In genomic region chr2:216160786-216161185, GRCh38 we compare ENCODE assay signal across 23 cellular contexts.
"Had no signal": no experiment of that assay in that cellular context is flagged by ENCODE, and none has a peak within 500 bp of the region (broad histone marks: within the 10 kb centered on the region; RNA-seq: fewer than 3 reads in every experiment).

No MANE protein-coding gene starts in this region.

- H3K4me3 Mint-ChIP-seq: immature natural killer cell; mesothelial cell of epicardium; naive B cell; natural killer cell; nephron progenitor cell; neural progenitor cell; stimulated activated memory B cell treated with anti-CD40 and anti-IgM and Interleukin-4, amounts not matched to agents 10 μg/mL and 1 μg/mL and 100 μg/mL, for 72 hours; stimulated activated naive CD8-positive, alpha-beta T cell treated with anti-CD3 and anti-CD28 coated beads, Interleukin-15, amount 100 ng/mL, for 72 hours; type B pancreatic cell had no signal

- ATAC-seq: natural killer cell; psoas muscle; right lobe of liver; stimulated activated memory B cell treated with anti-CD40 and anti-IgM and Interleukin-4, amounts not matched to agents 10 μg/mL and 1 μg/mL and 100 μg/mL, for 72 hours; stimulated activated naive CD8-positive, alpha-beta T cell treated with anti-CD3 and anti-CD28 coated beads, Interleukin-15, amount 100 ng/mL, for 72 hours had no signal

- H3K27ac Mint-ChIP-seq: mesothelial cell of epicardium; nephron progenitor cell; neural progenitor cell; stimulated activated memory B cell treated with anti-CD40 and anti-IgM and Interleukin-4, amounts not matched to agents 10 μg/mL and 1 μg/mL and 100 μg/mL, for 72 hours; type B pancreatic cell had no signal

- H3K27me3 Mint-ChIP-seq: naive B cell; stimulated activated memory B cell treated with anti-CD40 and anti-IgM and Interleukin-4, amounts not matched to agents 10 μg/mL and 1 μg/mL and 100 μg/mL, for 72 hours; stimulated activated naive CD8-positive, alpha-beta T cell treated with anti-CD3 and anti-CD28 coated beads, Interleukin-15, amount 100 ng/mL, for 72 hours; type B pancreatic cell had no signal

- DNase-seq: hypothalamus; immature natural killer cell; islet precursor cell; left ventricle myocardium inferior; mesendoderm; naive B cell; natural killer cell; nephron progenitor cell; occipital lobe; psoas muscle; right lobe of liver; stimulated activated CD4-positive, alpha-beta T cell treated with anti-CD3 and anti-CD28 coated beads, Interleukin-1b, Interleukin-23, amount 100 ng/mL, for 48 hours; stimulated activated CD4-positive, alpha-beta T cell treated with anti-CD3 and anti-CD28 coated beads, Interleukin-2, amount 100 ng/mL, for 48 hours; stimulated activated CD4-positive, alpha-beta T cell treated with anti-CD3 and anti-CD28 coated beads, Interleukin-4, amount 100 ng/mL, for 4 hours; stimulated activated CD8-positive, alpha-beta memory T cell treated with anti-CD3 and anti-CD28 coated beads, Interleukin-4, amount 100 ng/mL, for 48 hours; stimulated activated naive CD4-positive, alpha-beta T cell treated with Interleukin-2 at 50 U/mL for 16 hours; stimulated activated naive CD8-positive, alpha-beta T cell treated with anti-CD3 and anti-CD28 coated beads, Interleukin-15, amount 100 ng/mL, for 72 hours; substantia nigra; uterus had no signal

- H3K4me1 Mint-ChIP-seq: nephron progenitor cell; stimulated activated memory B cell treated with anti-CD40 and anti-IgM and Interleukin-4, amounts not matched to agents 10 μg/mL and 1 μg/mL and 100 μg/mL, for 72 hours had no signal

- H3K9me3 Mint-ChIP-seq: immature natural killer cell; mesothelial cell of epicardium; naive B cell; natural killer cell; nephron progenitor cell; neural progenitor cell; stimulated activated memory B cell treated with anti-CD40 and anti-IgM and Interleukin-4, amounts not matched to agents 10 μg/mL and 1 μg/mL and 100 μg/mL, for 72 hours; stimulated activated naive CD8-positive, alpha-beta T cell treated with anti-CD3 and anti-CD28 coated beads, Interleukin-15, amount 100 ng/mL, for 72 hours; type B pancreatic cell had no signal
